27 cellular contexts compared by ENCODE assay signal in genomic region chr9:98481676-98482075, GRCh38.
DNase-seq lines count a peak whose midpoint lies in the region; ATAC-seq, FAIRE-seq and TF ChIP-seq lines count a peak whose summit lies in the region.
"Had no signal": no experiment of that assay in that cellular context is flagged by ENCODE, and none has a peak within 500 bp of the region (broad histone marks: within the 10 kb centered on the region; RNA-seq: fewer than 3 reads in every experiment).

No MANE protein-coding gene starts in this region.

- H3K36me3 ChIP-seq in bronchial epithelial cell (ENCODE audit: control insufficient read depth, insufficient read depth, low read length), result no peaks in the 10 kb centered on the region
- H3K36me3 ChIP-seq: left ventricle myocardium inferior, prostate gland, tibial nerve had no signal

- H3K4me3 ChIP-seq in bronchial epithelial cell (ENCODE audit: low read depth, low read length), result no peak overlapping the region
- H3K4me3 ChIP-seq: left ventricle myocardium inferior, prostate gland, tibial nerve had no signal

- no peak for ATAC-seq in GM19455 (IDR thresholded peaks at IDR 0.05; ENCODE audit: unreplicated experiment)
- ATAC-seq: sciatic nerve, T-cell, WTC11 had no signal

- DNase-seq in EL (peak; percentile 63), NCI-H69 (lab: John Stamatoyannopoulos, UW) (peak; percentile 27), bronchial epithelial cell (ENCODE audit: low read depth) (peak; percentile 39), urothelium cell line (ENCODE audit: low spot score) (peak; percentile 49), hypothalamus (lab: John Stamatoyannopoulos, UW) (no peak), NCI-H510A treated with DMSO at 0.1 percent for 48 hours (lab: John Stamatoyannopoulos, UW) (no peak)
- DNase-seq: activated CD4-positive, alpha-beta T cell treated with anti-CD3 and anti-CD28 coated beads, Interleukin-2, amount 10 ng/mL, durations not matched to agents 7 days and 5 days; activated gamma-delta T cell treated with Interleukin-2 at 50 U/mL for 16 hours; activated naive CD8-positive, alpha-beta T cell treated with anti-CD3 and anti-CD28 coated beads, Interleukin-2, amount 10 ng/mL, durations not matched to agents 7 days and 5 days; activated T-cell treated with anti-CD3 and anti-CD28 coated beads, Interleukin-2, amount 50 U/mL, for 1 hour; CD4-positive, CD25-positive, alpha-beta regulatory T cell; central memory CD4-positive, alpha-beta T cell; DND-41; endodermal cell; left ventricle myocardium inferior; NCI-H1694; NCI-H446; RPMI8226; stimulated activated CD4-positive, alpha-beta T cell treated with anti-CD3 and anti-CD28 coated beads, Interleukin-4, amount 100 ng/mL, for 24 hours; T-cell had no signal

- H3K27me3 ChIP-seq in bronchial epithelial cell (ENCODE audit: control insufficient read depth, insufficient read depth, low read length), result no peaks in the 10 kb centered on the region
- H3K27me3 ChIP-seq: tibial nerve had no signal

- no peak for FAIRE-seq in bronchial epithelial cell (lab: Jason Lieb, UNC)
- no peak for FAIRE-seq in urothelium cell line (lab: Jason Lieb, UNC)
- FAIRE-seq: H54, keratinocyte had no signal

- TF ChIP-seq CTCF in bronchial epithelial cell (IDR thresholded peaks at IDR 0.05; ENCODE audit: insufficient read depth, low read length, severe bottlenecking), result no peak

Comparison
In these comparisons a context has a peak if more than half of its experiments do, and no peak if none do; other contexts are left out.
1. DNase-seq: peak in EL (single experiment), NCI-H69 (single experiment), bronchial epithelial cell (single experiment) and urothelium cell line (single experiment); none in hypothalamus (0 of 51) and NCI-H510A treated with DMSO at 0.1 percent for 48 hours (single experiment).